In genomic region chr4:127240721-127241120, GRCh38 we compare ENCODE assay signal across 23 cellular contexts.
"Had no signal": no experiment of that assay in that cellular context is flagged by ENCODE, and none has a peak within 500 bp of the region (broad histone marks: within the 10 kb centered on the region; RNA-seq: fewer than 3 reads in every experiment).

No MANE protein-coding gene starts in this region.

- H3K36me3 Mint-ChIP-seq: activated CD8-positive, alpha-beta memory T cell treated with anti-CD3 and anti-CD28 coated beads, Interleukin-2, amount 10 ng/mL, durations not matched to agents 7 days and 5 days; immature natural killer cell; naive thymus-derived CD8-positive, alpha-beta T cell; T-cell had no signal

- H3K4me3 ChIP-seq: lower lobe of right lung, thoracic aorta, upper lobe of left lung had no signal

- H2AFZ ChIP-seq: parathyroid adenoma had no signal

- H3K27me3 ChIP-seq: foreskin keratinocyte, upper lobe of left lung had no signal

- H3K4me3 Mint-ChIP-seq: activated CD4-positive, alpha-beta T cell treated with anti-CD3 and anti-CD28 coated beads, Interleukin-2, amount 10 ng/mL, durations not matched to agents 7 days and 5 days; activated CD8-positive, alpha-beta memory T cell treated with anti-CD3 and anti-CD28 coated beads, Interleukin-2, amount 10 ng/mL, durations not matched to agents 7 days and 5 days; activated CD8-positive, alpha-beta T cell treated with anti-CD3 and anti-CD28 coated beads for 36 hours; activated naive CD8-positive, alpha-beta T cell treated with anti-CD3 and anti-CD28 coated beads, Interleukin-2, amount 50 U/mL, for 24 hours; activated T-helper 1 cell treated with anti-CD3 and anti-CD28 coated beads, Interleukin-12 subunit alpha, Interleukin-12 subunit beta, Interleukin-2, Interleukin-4 antibody, amounts not matched to agents 30 ng/mL and 10 ng/mL and 1 ng/mL, durations not matched to agents 14 hours and 24 hours and 36 hours; immature natural killer cell; naive thymus-derived CD8-positive, alpha-beta T cell; T-cell; T-helper 2 cell treated with Interferon-gamma antibody and Interleukin-4, amounts not matched to agents 5 μg/mL and 100 μg/mL, for 36 hours had no signal

- H3K79me2 ChIP-seq: parathyroid adenoma had no signal

- H3K9me3 Mint-ChIP-seq: activated naive CD8-positive, alpha-beta T cell treated with anti-CD3 and anti-CD28 coated beads, Interleukin-2, amount 50 U/mL, for 24 hours had no signal

- H3K36me3 ChIP-seq: lower lobe of right lung, thoracic aorta, upper lobe of left lung, WERI-Rb-1 had no signal

- DNase-seq: activated CD4-positive, alpha-beta T cell treated with anti-CD3 and anti-CD28 coated beads, Interleukin-2, amount 10 ng/mL, durations not matched to agents 7 days and 5 days; activated CD4-positive, CD25-positive, alpha-beta regulatory T cell treated with anti-CD3 and anti-CD28 coated beads, Interleukin-2, amount 50 U/mL, for 72 hours; activated CD8-positive, alpha-beta memory T cell treated with anti-CD3 and anti-CD28 coated beads, Interleukin-2, amount 10 ng/mL, durations not matched to agents 7 days and 5 days; activated CD8-positive, alpha-beta T cell treated with anti-CD3 and anti-CD28 coated beads for 36 hours; activated gamma-delta T cell; activated naive CD4-positive, alpha-beta T cell treated with anti-CD3 and anti-CD28 coated beads, Interleukin-2, amount 50 U/mL, for 16 hours; activated naive CD8-positive, alpha-beta T cell treated with anti-CD3 and anti-CD28 coated beads, Interleukin-2, amount 50 U/mL, for 24 hours; cerebellar nuclear complex; foreskin keratinocyte; immature natural killer cell; lower lobe of right lung; naive thymus-derived CD8-positive, alpha-beta T cell; right cardiac atrium; stimulated activated CD4-positive, alpha-beta T cell treated with anti-CD3 and anti-CD28 coated beads, Interleukin-4, amount 100 ng/mL, for 24 hours; stimulated activated naive CD4-positive, alpha-beta T cell treated with Interleukin-2 at 50 U/mL for 16 hours; T-cell; upper lobe of left lung; WERI-Rb-1 had no signal

- H3K9ac ChIP-seq: parathyroid adenoma had no signal

- H3K4me1 Mint-ChIP-seq: activated CD4-positive, alpha-beta T cell treated with anti-CD3 and anti-CD28 coated beads, Interleukin-2, amount 10 ng/mL, durations not matched to agents 7 days and 5 days; activated CD8-positive, alpha-beta memory T cell treated with anti-CD3 and anti-CD28 coated beads, Interleukin-2, amount 10 ng/mL, durations not matched to agents 7 days and 5 days; activated naive CD8-positive, alpha-beta T cell treated with anti-CD3 and anti-CD28 coated beads, Interleukin-2, amount 50 U/mL, for 24 hours; immature natural killer cell; naive thymus-derived CD8-positive, alpha-beta T cell; T-cell had no signal

- ATAC-seq: activated CD8-positive, alpha-beta memory T cell treated with anti-CD3 and anti-CD28 coated beads, Interleukin-2, amount 10 ng/mL, durations not matched to agents 7 days and 5 days; activated CD8-positive, alpha-beta T cell treated with anti-CD3 and anti-CD28 coated beads for 36 hours; activated naive CD8-positive, alpha-beta T cell treated with anti-CD3 and anti-CD28 coated beads, Interleukin-2, amount 50 U/mL, for 24 hours; foreskin keratinocyte; left lobe of liver; lower lobe of right lung; naive thymus-derived CD8-positive, alpha-beta T cell; right cardiac atrium; T-cell had no signal

- H3K27me3 Mint-ChIP-seq: activated CD4-positive, alpha-beta T cell treated with anti-CD3 and anti-CD28 coated beads, Interleukin-2, amount 10 ng/mL, durations not matched to agents 7 days and 5 days; activated CD8-positive, alpha-beta memory T cell treated with anti-CD3 and anti-CD28 coated beads, Interleukin-2, amount 10 ng/mL, durations not matched to agents 7 days and 5 days; activated CD8-positive, alpha-beta T cell treated with anti-CD3 and anti-CD28 coated beads for 36 hours; activated naive CD8-positive, alpha-beta T cell treated with anti-CD3 and anti-CD28 coated beads, Interleukin-2, amount 50 U/mL, for 24 hours; naive thymus-derived CD8-positive, alpha-beta T cell; T-cell had no signal

- H3K27ac Mint-ChIP-seq: activated CD4-positive, alpha-beta T cell treated with anti-CD3 and anti-CD28 coated beads, Interleukin-2, amount 10 ng/mL, durations not matched to agents 7 days and 5 days; activated CD8-positive, alpha-beta memory T cell treated with anti-CD3 and anti-CD28 coated beads, Interleukin-2, amount 10 ng/mL, durations not matched to agents 7 days and 5 days; activated CD8-positive, alpha-beta T cell treated with anti-CD3 and anti-CD28 coated beads for 36 hours; activated naive CD8-positive, alpha-beta T cell treated with anti-CD3 and anti-CD28 coated beads, Interleukin-2, amount 50 U/mL, for 24 hours; activated T-helper 1 cell treated with anti-CD3 and anti-CD28 coated beads, Interleukin-12 subunit alpha, Interleukin-12 subunit beta, Interleukin-2, Interleukin-4 antibody, amounts not matched to agents 30 ng/mL and 10 ng/mL and 1 ng/mL, durations not matched to agents 14 hours and 24 hours and 36 hours; immature natural killer cell; naive thymus-derived CD8-positive, alpha-beta T cell; T-cell; T-helper 2 cell treated with Interferon-gamma antibody and Interleukin-4, amounts not matched to agents 5 μg/mL and 100 μg/mL, for 36 hours had no signal

- H3K4me1 ChIP-seq: foreskin keratinocyte, lower lobe of right lung, parathyroid adenoma, upper lobe of left lung had no signal

- H3K27ac ChIP-seq: foreskin keratinocyte, lower lobe of right lung, parathyroid adenoma, thoracic aorta, upper lobe of left lung, WERI-Rb-1 had no signal

- H3K9me3 ChIP-seq: lower lobe of right lung, thoracic aorta, upper lobe of left lung had no signal
